In the genomic region with DNA sequence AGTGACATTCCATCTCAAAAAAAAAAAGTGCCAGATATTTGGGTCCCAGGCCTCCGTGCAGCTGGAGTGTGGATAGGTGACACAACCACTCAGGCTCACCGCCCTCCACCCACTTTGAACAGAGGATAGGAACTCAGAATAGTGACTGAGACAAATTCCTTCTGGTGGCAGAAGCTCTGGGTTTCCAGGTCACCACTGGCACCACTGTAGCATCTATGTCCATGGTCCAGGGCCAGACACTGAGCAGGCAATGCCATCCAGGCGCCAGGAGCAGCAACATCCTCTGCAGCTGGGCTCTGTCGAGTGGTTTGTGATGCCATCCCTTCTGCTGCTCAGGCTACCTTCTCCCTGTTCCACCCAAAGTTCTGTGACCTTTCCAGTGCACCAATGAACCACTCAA, we compare ENCODE assay signal across 32 cellular contexts.
"Had no signal": no experiment of that assay in that cellular context is flagged by ENCODE, and none has a peak within 500 bp of the region (broad histone marks: within the 10 kb centered on the region; RNA-seq: fewer than 3 reads in every experiment).

No MANE protein-coding gene starts in this region.

- H3K4me3 Mint-ChIP-seq: activated CD8-positive, alpha-beta T cell treated with anti-CD3 and anti-CD28 coated beads, Interleukin-2, amount 10 ng/mL, durations not matched to agents 7 days and 5 days; activated naive CD4-positive, alpha-beta T cell treated with anti-CD3 and anti-CD28 coated beads for 36 hours; activated T-cell treated with anti-CD3 and anti-CD28 coated beads, Interleukin-2, amount 50 U/mL, for 4 hours; activated T-helper 1 cell treated with anti-CD3 and anti-CD28 coated beads, Interleukin-12 subunit alpha, Interleukin-12 subunit beta, Interleukin-2, Interleukin-4 antibody, amounts not matched to agents 30 ng/mL and 10 ng/mL and 1 ng/mL, durations not matched to agents 14 hours and 24 hours and 36 hours had no signal

- H3K9me3 ChIP-seq: adrenal gland, body of pancreas, breast epithelium, Peyer's patch had no signal

- H3K27ac ChIP-seq: adrenal gland, body of pancreas, breast epithelium, Peyer's patch, WERI-Rb-1 had no signal

- DNase-seq: activated CD4-positive, alpha-beta T cell treated with anti-CD3 and anti-CD28 coated beads for 1 hour; activated CD4-positive, alpha-beta T cell treated with anti-CD3 and anti-CD28 coated beads for 48 hours; activated CD4-positive, alpha-beta T cell treated with anti-CD3 and anti-CD28 coated beads, Interleukin-2, amount 50 U/mL, for 4 hours; activated CD4-positive, CD25-positive, alpha-beta regulatory T cell; activated CD8-positive, alpha-beta T cell treated with anti-CD3 and anti-CD28 coated beads, Interleukin-2, amount 10 ng/mL, durations not matched to agents 7 days and 5 days; activated gamma-delta T cell treated with Interleukin-2 at 50 U/mL for 16 hours; activated naive CD4-positive, alpha-beta T cell treated with anti-CD3 and anti-CD28 coated beads for 36 hours; activated T-cell treated with anti-CD3 and anti-CD28 coated beads, Interleukin-2, amount 50 U/mL, for 4 hours; adrenal gland; body of pancreas; NCI-H1092 treated with DMSO at 0.1 percent for 48 hours; NCI-H1417; NCI-H146; NCI-H187; NCI-H2029 treated with DMSO at 0.1 percent for 48 hours; NCI-H2107; NCI-H2171; NCI-H510A; NCI-H526; NCI-H748 treated with DMSO at 0.1 percent for 48 hours; NK-92 treated with Interleukin-12 subunit alpha and Interleukin-12 subunit beta, amount 100 ng/mL, for 24 hours; PC-3; Peyer's patch; RPMI8226; SW 1271; T-helper 1 cell; T1000; WERI-Rb-1 had no signal

- H3K4me3 ChIP-seq: adrenal gland, body of pancreas, breast epithelium, K562, Peyer's patch had no signal

- H3K4me1 ChIP-seq: adrenal gland, breast epithelium, Peyer's patch had no signal

- H3K27ac Mint-ChIP-seq: activated CD8-positive, alpha-beta T cell treated with anti-CD3 and anti-CD28 coated beads, Interleukin-2, amount 10 ng/mL, durations not matched to agents 7 days and 5 days; activated naive CD4-positive, alpha-beta T cell treated with anti-CD3 and anti-CD28 coated beads for 36 hours; activated naive CD4-positive, alpha-beta T cell treated with anti-CD3 and anti-CD28 coated beads, Interleukin-2, amount 50 U/mL, for 72 hours; activated T-helper 1 cell treated with anti-CD3 and anti-CD28 coated beads, Interleukin-12 subunit alpha, Interleukin-12 subunit beta, Interleukin-2, Interleukin-4 antibody, amounts not matched to agents 30 ng/mL and 10 ng/mL and 1 ng/mL, durations not matched to agents 14 hours and 24 hours and 36 hours had no signal

- H3K36me3 Mint-ChIP-seq: activated naive CD4-positive, alpha-beta T cell treated with anti-CD3 and anti-CD28 coated beads, Interleukin-2, amount 50 U/mL, for 72 hours had no signal

- H3K27me3 ChIP-seq: adrenal gland, body of pancreas, breast epithelium, Peyer's patch had no signal

- ATAC-seq: activated CD8-positive, alpha-beta T cell treated with anti-CD3 and anti-CD28 coated beads, Interleukin-2, amount 10 ng/mL, durations not matched to agents 7 days and 5 days; activated naive CD4-positive, alpha-beta T cell treated with anti-CD3 and anti-CD28 coated beads, Interleukin-2, amount 50 U/mL, for 72 hours; activated T-cell treated with anti-CD3 and anti-CD28 coated beads, Interleukin-2, amount 50 U/mL, for 4 hours; body of pancreas; K562; PC-3 had no signal

- H3K36me3 ChIP-seq: adrenal gland, breast epithelium, Peyer's patch, WERI-Rb-1 had no signal

- H3K9me3 Mint-ChIP-seq: activated T-helper 1 cell treated with anti-CD3 and anti-CD28 coated beads, Interleukin-12 subunit alpha, Interleukin-12 subunit beta, Interleukin-2, Interleukin-4 antibody, amounts not matched to agents 30 ng/mL and 10 ng/mL and 1 ng/mL, durations not matched to agents 14 hours and 24 hours and 36 hours had no signal
